ENCODE assay signal across 20 cellular contexts in genomic region chr7:44432381-44432977, GRCh38. TPM values are rescaled to one million over a fixed set of nuclear protein-coding genes. Genes with fewer than 3 reads are reported as not detected.
DNase-seq lines count a peak whose midpoint lies in the region; ATAC-seq and TF ChIP-seq lines count a peak whose summit lies in the region.
"Had no signal": no experiment of that assay in that cellular context is flagged by ENCODE, and none has a peak within 500 bp of the region (broad histone marks: within the 10 kb centered on the region; RNA-seq: fewer than 3 reads in every experiment).

No MANE protein-coding gene starts in this region.

- no peak for DNase-seq in activated T-cell treated with anti-CD3 and anti-CD28 coated beads, Interleukin-2, amount 50 U/mL, for 24 hours
- DNase-seq in activated T-cell treated with anti-CD3 and anti-CD28 coated beads for 4 hours (no peak), NAMALWA (ENCODE audit: low spot score) (peak; percentile 15), caudate nucleus (lab: John Stamatoyannopoulos, UW) (peak in 33 of 61 donors; percentile 27 to 86 (median 54)), gastrocnemius medialis (no peak), HUDEP-2 (lab: John Stamatoyannopoulos, UW; ENCODE audit: unreplicated experiment in 76 of 76) (no peak), A172 (ENCODE audit: low spot score) (no peak)
- DNase-seq in T-helper 2 cell treated with Interferon-gamma antibody and Interleukin-4, amounts not matched to agents 5 μg/mL and 100 μg/mL, for 36 hours (ENCODE audit: low spot score) = no peak
- DNase-seq: EL, MG63, NCI-H1417, NCI-H1930, NCI-H2171, NCI-H446 treated with DMSO at 0.1 percent for 48 hours, NCI-H774, SHP77 had no signal

- H3K27ac Mint-ChIP-seq in activated T-cell treated with anti-CD3 and anti-CD28 coated beads, Interleukin-2, amount 50 U/mL, for 24 hours = peak overlapping the region; percentile 13
- no peak overlapping the region for H3K27ac Mint-ChIP-seq in T-helper 2 cell treated with Interferon-gamma antibody and Interleukin-4, amounts not matched to agents 5 μg/mL and 100 μg/mL, for 36 hours

- H3K27me3 ChIP-seq in gastrocnemius medialis = no peaks in the 10 kb centered on the region
- H3K27me3 ChIP-seq: MG63 had no signal

- H3K4me3 ChIP-seq in gastrocnemius medialis = no peak overlapping the region
- H3K4me3 ChIP-seq: A549, HAP-1, MG63 had no signal

- no peaks in the 10 kb centered on the region for H3K27me3 Mint-ChIP-seq in activated T-cell treated with anti-CD3 and anti-CD28 coated beads, Interleukin-2, amount 50 U/mL, for 24 hours
- no peaks in the 10 kb centered on the region for H3K27me3 Mint-ChIP-seq in T-helper 2 cell treated with Interferon-gamma antibody and Interleukin-4, amounts not matched to agents 5 μg/mL and 100 μg/mL, for 36 hours (ENCODE audit: low read depth)

- no peak for ATAC-seq in gastrocnemius medialis
- ATAC-seq: A549, Panc1 had no signal

- peak overlapping the region; percentile 38 for H3K27ac ChIP-seq in caudate nucleus (ENCODE audit: low read depth, low read length)
- H3K27ac ChIP-seq in gastrocnemius medialis = peak overlapping the region; percentile 38 to 78 (median 52)
- H3K27ac ChIP-seq: A549, KMS-11 had no signal

- peaks cover 48% of the 10 kb centered on the region for H3K36me3 Mint-ChIP-seq in activated T-cell treated with anti-CD3 and anti-CD28 coated beads, Interleukin-2, amount 50 U/mL, for 24 hours (ENCODE audit: low read depth)
- H3K36me3 Mint-ChIP-seq in T-helper 2 cell treated with Interferon-gamma antibody and Interleukin-4, amounts not matched to agents 5 μg/mL and 100 μg/mL, for 36 hours (ENCODE audit: low read depth) = peaks cover 13% of the 10 kb centered on the region

- no peak overlapping the region for H3K4me3 Mint-ChIP-seq in activated T-cell treated with anti-CD3 and anti-CD28 coated beads, Interleukin-2, amount 50 U/mL, for 24 hours
- H3K4me3 Mint-ChIP-seq in T-helper 2 cell treated with Interferon-gamma antibody and Interleukin-4, amounts not matched to agents 5 μg/mL and 100 μg/mL, for 36 hours = no peak overlapping the region

- TF ChIP-seq POLR2A in gastrocnemius medialis (IDR thresholded peaks at IDR 0.05) = no peak

- no peak for TF ChIP-seq CTCF in gastrocnemius medialis (IDR thresholded peaks at IDR 0.05 in 4 of 5, conservative IDR thresholded peaks at IDR 0.05 in 1 of 5)

- no peaks in the 10 kb centered on the region for H3K9me3 ChIP-seq in gastrocnemius medialis
- H3K9me3 ChIP-seq: A549, HAP-1, MG63 had no signal

- intact Hi-C loops in gastrocnemius medialis (cut with DNase I; ENCODE audit: low total_unique reads) = no loop called here

- peaks cover 47 to 54% of the 10 kb centered on the region in 2 donors for H3K4me1 ChIP-seq in gastrocnemius medialis
- H3K4me1 ChIP-seq: A549, HAP-1 had no signal

- no peaks in the 10 kb centered on the region for H3K9me3 Mint-ChIP-seq in activated T-cell treated with anti-CD3 and anti-CD28 coated beads, Interleukin-2, amount 50 U/mL, for 24 hours
- no peaks in the 10 kb centered on the region for H3K9me3 Mint-ChIP-seq in T-helper 2 cell treated with Interferon-gamma antibody and Interleukin-4, amounts not matched to agents 5 μg/mL and 100 μg/mL, for 36 hours

- no peaks in the 10 kb centered on the region for H3K36me3 ChIP-seq in gastrocnemius medialis
- H3K36me3 ChIP-seq: HAP-1 had no signal

- in situ Hi-C loops in gastrocnemius medialis (cut with MboI; ENCODE audit: low sequenced_read_pairs in 4 of 4) = no loop called here

- H3K4me1 Mint-ChIP-seq in activated T-cell treated with anti-CD3 and anti-CD28 coated beads, Interleukin-2, amount 50 U/mL, for 24 hours (ENCODE audit: low read depth) = peaks cover 69% of the 10 kb centered on the region
- peaks cover 27% of the 10 kb centered on the region for H3K4me1 Mint-ChIP-seq in T-helper 2 cell treated with Interferon-gamma antibody and Interleukin-4, amounts not matched to agents 5 μg/mL and 100 μg/mL, for 36 hours (ENCODE audit: low read depth)

RNA-seq across cellular contexts. Expression of gene NUDCD3, which starts 58.0 kb away (rescaled TPM):
- total RNA-seq in gastrocnemius medialis = 10 to 100 TPM; 76.2 to 93.4 (median 77.0) TPM
- 110 and 129 TPM in 2 replicates for total RNA-seq in A172 (2014; rRNA removed; shearing (Covaris generic))

Comparison
In these comparisons a context has a peak if more than half of its experiments do, and no peak if none do; other contexts are left out.
1. DNase-seq: peak in NAMALWA (single experiment) and caudate nucleus (33 of 61); none in activated T-cell treated with anti-CD3 and anti-CD28 coated beads, Interleukin-2, amount 50 U/mL, for 24 hours (single experiment), activated T-cell treated with anti-CD3 and anti-CD28 coated beads for 4 hours (single experiment), gastrocnemius medialis (0 of 2), HUDEP-2 (0 of 76), T-helper 2 cell treated with Interferon-gamma antibody and Interleukin-4, amounts not matched to agents 5 μg/mL and 100 μg/mL, for 36 hours (single experiment) and A172 (single experiment).